ENCODE assay signal across 8 cellular contexts in genomic region chr2:88159955-88160415, GRCh38. TPM values are rescaled to one million over a fixed set of nuclear protein-coding genes. Genes with fewer than 3 reads are reported as not detected.
DNase-seq lines count a peak whose midpoint lies in the region; ATAC-seq and TF ChIP-seq lines count a peak whose summit lies in the region.

No MANE protein-coding gene starts in this region.

- H3K27ac ChIP-seq in liver (ENCODE audit: low read depth in 1 of 2, low read length in 2 of 2): no peak overlapping the region

- H3K4me1 ChIP-seq in liver (ENCODE audit: control insufficient read depth in 4 of 4, insufficient read depth in 4 of 4, low read length in 3 of 4): peaks cover 0 to 25% (median 8%) of the 10 kb centered on the region in 4 donors

- peak; percentile 99 for TF ChIP-seq RAD21 in liver (IDR thresholded peaks at IDR 0.05)

- TF ChIP-seq CTCF in liver (IDR thresholded peaks at IDR 0.05; ENCODE audit: low read depth, low read length, missing input control): peak; percentile 95

- no peak overlapping the region for H3K9ac ChIP-seq in liver (ENCODE audit: low read depth in 1 of 2, low read length in 2 of 2)

- no peaks in the 10 kb centered on the region for H3K9me3 ChIP-seq in liver (ENCODE audit: control insufficient read depth in 4 of 4, low read length in 3 of 4)

- DNase-seq in DMS53 (lab: John Stamatoyannopoulos, UW): peak; percentile 90
- peak; percentile 68 for DNase-seq in NCI-H460 (ENCODE audit: extremely low read depth, low read depth)
- DNase-seq in activated CD4-positive, alpha-beta T cell treated with anti-CD3 and anti-CD28 coated beads for 4 hours: peak; percentile 50 to 60
- peak; percentile 37 to 58 for DNase-seq in dermis microvascular lymphatic vessel endothelial cell (ENCODE audit: low read depth in 2 of 2)
- peak; percentile 22 to 23 for DNase-seq in stimulated activated CD8-positive, alpha-beta memory T cell treated with anti-CD3 and anti-CD28 coated beads, Interleukin-4, amount 100 ng/mL, for 4 hours (ENCODE audit: low read depth in 2 of 2, low spot score in 1 of 2)

- no peaks in the 10 kb centered on the region for H3K36me3 ChIP-seq in liver (ENCODE audit: control insufficient read depth in 4 of 4, insufficient read depth in 3 of 4, low read depth in 1 of 4, low read length in 3 of 4)

- 11% methylated on average over 5 of the region's 5 CpGs for WGBS in liver

- no peaks in the 10 kb centered on the region for H3K27me3 ChIP-seq in liver (ENCODE audit: control insufficient read depth in 4 of 4, insufficient read depth in 4 of 4, low read length in 3 of 4)

- peak; percentile 57 for ATAC-seq in HG02623 (IDR thresholded peaks at IDR 0.05; ENCODE audit: unreplicated experiment)
- no peak for ATAC-seq in HG03135 (IDR thresholded peaks at IDR 0.05; ENCODE audit: unreplicated experiment)

- no peak overlapping the region for H3K4me3 ChIP-seq in liver (ENCODE audit: low read depth in 1 of 3, low read length in 3 of 3)

TF ChIP-seq in liver, 16 proteins besides CTCF, POLR2A, EP300 and RAD21:
- TF ChIP-seq REST (IDR thresholded peaks at IDR 0.05) (no peak), YY1 (IDR thresholded peaks at IDR 0.05) (peak; percentile 44), TAF1 (conservative IDR thresholded peaks at IDR 0.05) (peak; percentile 23), JUND (IDR thresholded peaks at IDR 0.05) (no peak), NR2F2 (IDR thresholded peaks at IDR 0.05) (peak; percentile 51), HNF4G (IDR thresholded peaks at IDR 0.05) (peak; percentile 23), RXRA (IDR thresholded peaks at IDR 0.05) (peak; percentile 72 to 78), GABPA (IDR thresholded peaks at IDR 0.05 in 1 of 2, conservative IDR thresholded peaks at IDR 0.05 in 1 of 2) (no peak), HNF4A (conservative IDR thresholded peaks at IDR 0.05) (peak; percentile 57 to 62), EGR1 (IDR thresholded peaks at IDR 0.05; ENCODE audit: low read depth in 2 of 2) (no peak), FOXA1 (IDR thresholded peaks at IDR 0.05) (no peak), ATF3 (IDR thresholded peaks at IDR 0.05) (peak; percentile 25), MAX (IDR thresholded peaks at IDR 0.05) (no peak), SP1 (IDR thresholded peaks at IDR 0.05) (peak; percentile 61), ZBTB33 (IDR thresholded peaks at IDR 0.05) (no peak), FOXA2 (IDR thresholded peaks at IDR 0.05) (peak; percentile 44)

RNA-seq across cellular contexts. Expression of gene THNSL2, which starts 10.2 kb away (rescaled TPM):
- total RNA-seq in NCI-H460 (2014; rRNA removed; shearing (Covaris generic)): 1.7 and 2.1 TPM in 2 replicates
- 0.54 and 1.3 TPM in 2 replicates for polyA plus RNA-seq in NCI-H460 (2014; cell fraction: nucleus; rRNA removed)
- 0.13 and 0.25 TPM in 2 replicates for total RNA-seq in dermis microvascular lymphatic vessel endothelial cell
- 10 to 100 TPM in 1 of 2 donors, 1 to 10 TPM in 1; 6.9 to 50.9 TPM for total RNA-seq in liver
- 10 to 100 TPM; 15.6 to 18.7 TPM for polyA plus RNA-seq in liver

RNA-seq across cellular contexts. Expression of gene FABP1, which starts 32.1 kb away (rescaled TPM):
- total RNA-seq in NCI-H460 (2014; rRNA removed; shearing (Covaris generic)): not detected in 2 replicates
- not detected in 2 replicates for polyA plus RNA-seq in NCI-H460 (2014; cell fraction: nucleus; rRNA removed)
- total RNA-seq in dermis microvascular lymphatic vessel endothelial cell (not detected in 2 replicates), liver (1,000 to 10,000 TPM in 1 of 2 donors, 100 to 1,000 TPM in 1; 975 to 1,486 TPM)
- 1,000 to 10,000 TPM; 3,125 to 7,337 TPM for polyA plus RNA-seq in liver

Comparison
In these comparisons a context has a peak if more than half of its experiments do, and no peak if none do; other contexts are left out.
1. DNase-seq: peak in every context shown above with its lines; median percentile 90 in DMS53; 68 in NCI-H460; 55 in activated CD4-positive, alpha-beta T cell treated with anti-CD3 and anti-CD28 coated beads for 4 hours; 48 in dermis microvascular lymphatic vessel endothelial cell; 22 in stimulated activated CD8-positive, alpha-beta memory T cell treated with anti-CD3 and anti-CD28 coated beads, Interleukin-4, amount 100 ng/mL, for 4 hours.
2. RNA of gene FABP1, which starts 32.1 kb away (total RNA-seq): 975 to 1,486 TPM in liver; not detected in NCI-H460 and not detected in dermis microvascular lymphatic vessel endothelial cell; every median in the first group is over 100 times any median in the second.